In the genomic region with DNA sequence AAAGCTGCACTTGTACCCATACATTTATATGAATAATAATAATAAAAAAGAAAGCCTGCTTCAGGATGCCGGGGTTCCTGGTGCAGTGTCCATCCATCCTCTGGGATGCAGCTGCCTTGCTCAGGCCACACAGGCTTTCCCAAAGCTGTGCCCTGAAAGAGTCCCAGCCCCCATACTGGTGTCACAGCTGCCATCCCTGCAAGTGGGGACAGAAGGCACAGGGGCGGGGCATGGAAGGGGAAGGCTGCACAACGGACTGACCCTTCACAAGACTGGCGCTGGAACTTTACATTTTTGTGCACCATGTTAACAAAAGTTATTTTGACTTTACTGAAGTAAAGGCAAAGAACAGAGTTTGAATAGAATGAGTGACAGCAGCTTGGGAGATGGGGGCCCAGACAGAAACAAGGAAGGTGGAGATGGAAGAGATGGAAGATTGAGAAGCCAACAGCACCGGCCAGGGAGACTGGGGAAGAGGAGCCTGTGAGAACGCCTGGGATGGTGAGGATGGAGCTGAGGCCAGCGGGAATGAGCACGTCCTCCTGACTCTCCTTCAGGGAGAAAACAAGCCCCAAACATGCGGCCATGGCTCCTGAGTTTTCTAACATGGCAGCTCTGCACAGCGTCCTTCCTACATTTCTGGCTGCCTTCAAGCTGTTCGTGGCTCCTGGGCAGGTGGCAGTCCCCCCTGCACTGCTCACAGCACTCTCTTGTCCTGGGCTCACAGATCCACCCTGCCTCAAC, we compare ENCODE assay signal across 18 cellular contexts.
DNase-seq lines count a peak whose midpoint lies in the region; ATAC-seq and TF ChIP-seq lines count a peak whose summit lies in the region.
"Had no signal": no experiment of that assay in that cellular context is flagged by ENCODE, and none has a peak within 500 bp of the region (broad histone marks: within the 10 kb centered on the region; RNA-seq: fewer than 3 reads in every experiment).

No MANE protein-coding gene starts in this region.

- TF ChIP-seq POLR2A in Peyer's patch (IDR thresholded peaks at IDR 0.05) = no peak

- H3K4me3 Mint-ChIP-seq in Caco-2 (ENCODE audit: unreplicated experiment) = peak overlapping the region; percentile 26
- no peak overlapping the region for H3K4me3 Mint-ChIP-seq in effector memory CD8-positive, alpha-beta T cell

- peak overlapping the region in 1 of 3 donors; percentile 16 for H3K9ac ChIP-seq in skeletal muscle tissue (ENCODE audit: low read depth in 1 of 3, low read length in 3 of 3)
- H3K9ac ChIP-seq: GM23248 had no signal

- H3K27me3 ChIP-seq in Caco-2 (replicated peaks; ENCODE audit: control insufficient read depth, insufficient read depth, low read length) = no peaks in the 10 kb centered on the region
- H3K27me3 ChIP-seq in Peyer's patch = no peaks in the 10 kb centered on the region
- H3K27me3 ChIP-seq in hepatocyte = no peaks in the 10 kb centered on the region
- no peaks in the 10 kb centered on the region for H3K27me3 ChIP-seq in skeletal muscle tissue (ENCODE audit: control insufficient read depth in 3 of 3, insufficient read depth in 3 of 3, low read length in 3 of 3)

- H3K4me1 ChIP-seq in Caco-2 (peaks cover 34% of the 10 kb centered on the region), Peyer's patch (peaks cover 0 to 45% (median 0%) of the 10 kb centered on the region in 4 donors), hepatocyte (ENCODE audit: insufficient read depth) (peaks cover 9% of the 10 kb centered on the region), skeletal muscle tissue (ENCODE audit: control insufficient read depth in 3 of 3, insufficient read depth in 3 of 3, low read length in 3 of 3) (peaks cover 53 to 80% (median 77%) of the 10 kb centered on the region in 3 donors)

- no peaks in the 10 kb centered on the region for H3K79me2 ChIP-seq in hepatocyte

- no peaks in the 10 kb centered on the region for H3K36me3 Mint-ChIP-seq in Caco-2 (ENCODE audit: insufficient read depth, unreplicated experiment)
- no peaks in the 10 kb centered on the region for H3K36me3 Mint-ChIP-seq in effector memory CD8-positive, alpha-beta T cell (ENCODE audit: insufficient read depth)

- intact Hi-C loops in Caco-2 (cut with micrococcal nuclease; ENCODE audit: unreplicated experiment) = loop anchor here (2.0 kb wide), 1 partner anchor 45 kb away; no protein-coding TSS in a partner anchor

- H4K20me1 ChIP-seq in hepatocyte (ENCODE audit: insufficient read depth, poor library complexity, severe bottlenecking) = no peaks in the 10 kb centered on the region

- no peaks in the 10 kb centered on the region for H3K36me3 ChIP-seq in Caco-2 (ENCODE audit: control insufficient read depth, insufficient read depth, low read length)
- H3K36me3 ChIP-seq in Peyer's patch = no peaks in the 10 kb centered on the region
- no peaks in the 10 kb centered on the region for H3K36me3 ChIP-seq in hepatocyte (replicated peaks; ENCODE audit: insufficient read depth, low read depth)
- H3K36me3 ChIP-seq in skeletal muscle tissue (ENCODE audit: control insufficient read depth in 3 of 3, insufficient read depth in 3 of 3, low read length in 3 of 3) = peaks cover 0 to 4% (median 2%) of the 10 kb centered on the region in 3 donors

- ATAC-seq in effector memory CD8-positive, alpha-beta T cell (replicated peaks) = no peak

- no TSS peak for BruUV-seq in Caco-2 (replicated peaks; lab: Mats Ljungman, UMichigan)

- no peak for TF ChIP-seq CTCF in Caco-2 (IDR thresholded peaks at IDR 0.05; ENCODE audit: insufficient read depth in 1 of 2, low read depth in 1 of 2, low read length in 1 of 2, severe bottlenecking in 1 of 2, unreplicated experiment in 1 of 2)
- TF ChIP-seq CTCF in Peyer's patch (IDR thresholded peaks at IDR 0.05) = no peak
- TF ChIP-seq CTCF in hepatocyte (IDR thresholded peaks at IDR 0.05; ENCODE audit: poor library complexity) = no peak
- TF ChIP-seq CTCF in GM13976 (IDR thresholded peaks at IDR 0.05; ENCODE audit: borderline replicate concordance, control extremely low read depth, extremely low read depth, insufficient read depth, missing control alignments) = no peak

- H3K9me3 ChIP-seq in Caco-2 (no peaks in the 10 kb centered on the region), Peyer's patch (no peaks in the 10 kb centered on the region), hepatocyte (ENCODE audit: low read depth) (no peaks in the 10 kb centered on the region), skeletal muscle tissue (ENCODE audit: control insufficient read depth in 3 of 3, low read length in 3 of 3) (no peaks in the 10 kb centered on the region)

- DNase-seq in Caco-2 = no peak
- DNase-seq in Peyer's patch = peak in 2 of 3 donors; percentile 26 to 37
- no peak for DNase-seq in hepatocyte (ENCODE audit: low spot score)
- DNase-seq in effector memory CD8-positive, alpha-beta T cell = no peak
- DNase-seq in Kasumi-1 (lab: John Stamatoyannopoulos, UW) = no peak
- DNase-seq in GM13976 (ENCODE audit: low spot score) = no peak
- no peak for DNase-seq in AML-193 (lab: John Stamatoyannopoulos, UW)
- DNase-seq: activated CD4-positive, CD25-positive, alpha-beta regulatory T cell treated with anti-CD3 and anti-CD28 coated beads, Interleukin-2, amount 50 U/mL, for 72 hours; activated naive CD4-positive, alpha-beta T cell; cortex of kidney; EL; GM23248; NK-92 treated with Interleukin-12 subunit alpha and Interleukin-12 subunit beta, amount 100 ng/mL, for 24 hours; nucleus accumbens; SHP77 treated with DMSO at 0.1 percent for 48 hours; stimulated activated CD4-positive, alpha-beta T cell treated with anti-CD3 and anti-CD28 coated beads, Interleukin-4, amount 100 ng/mL, for 24 hours; stimulated activated CD8-positive, alpha-beta memory T cell treated with anti-CD3 and anti-CD28 coated beads, Interleukin-4, amount 100 ng/mL, for 48 hours had no signal

- no peak overlapping the region for H3K4me3 ChIP-seq in Caco-2 (ENCODE audit: low read depth, low read length)
- no peak overlapping the region for H3K4me3 ChIP-seq in Peyer's patch
- H3K4me3 ChIP-seq in hepatocyte = no peak overlapping the region
- H3K4me3 ChIP-seq in skeletal muscle tissue (ENCODE audit: low read length in 3 of 3) = no peak overlapping the region
- H3K4me3 ChIP-seq: GM23248 had no signal

- peak overlapping the region; percentile 96 for H3K27ac Mint-ChIP-seq in Caco-2 (ENCODE audit: unreplicated experiment)
- no peak overlapping the region for H3K27ac Mint-ChIP-seq in effector memory CD8-positive, alpha-beta T cell

- peak overlapping the region; percentile 32 for H3K4me2 ChIP-seq in hepatocyte

- H3K9me3 Mint-ChIP-seq in Caco-2 (ENCODE audit: unreplicated experiment) = no peaks in the 10 kb centered on the region
- H3K9me3 Mint-ChIP-seq in effector memory CD8-positive, alpha-beta T cell = no peaks in the 10 kb centered on the region

- peak overlapping the region in 2 of 4 donors; percentile 62 to 63 for H3K27ac ChIP-seq in Peyer's patch
- H3K27ac ChIP-seq in hepatocyte = peak overlapping the region; percentile 80
- peak overlapping the region; percentile 61 for H3K27ac ChIP-seq in skeletal muscle tissue (ENCODE audit: low read depth, low read length)
- H3K27ac ChIP-seq: GM23248 had no signal

- 94% methylated on average over 11 of the region's 11 CpGs for WGBS in hepatocyte (ENCODE audit: low lambda C conversion rate, missing lambda C conversion rate)

- H3K27me3 Mint-ChIP-seq in Caco-2 (ENCODE audit: insufficient read depth, unreplicated experiment) = no peaks in the 10 kb centered on the region
- H3K27me3 Mint-ChIP-seq in effector memory CD8-positive, alpha-beta T cell = peaks cover 17 to 38% of the 10 kb centered on the region in 2 donors

- H2AFZ ChIP-seq in hepatocyte = no peak overlapping the region
- H2AFZ ChIP-seq: GM23248 had no signal

- in situ Hi-C loops in GM13976 (cut with MboI; ENCODE audit: low sequenced_read_pairs, unreplicated experiment) = no loop called here

- H3K9me2 ChIP-seq in hepatocyte (replicated peaks; ENCODE audit: insufficient read depth) = no peaks in the 10 kb centered on the region

- POLR2A ChIA-PET in Caco-2 (lab: Charles Lee) = no interaction called here

- peaks cover 39% of the 10 kb centered on the region for H3K4me1 Mint-ChIP-seq in Caco-2 (ENCODE audit: low read depth, unreplicated experiment)
- H3K4me1 Mint-ChIP-seq in effector memory CD8-positive, alpha-beta T cell (ENCODE audit: low read depth in 2 of 2) = no peaks in the 10 kb centered on the region

- CTCF ChIA-PET in Caco-2 (lab: Charles Lee) = interaction anchor here (1.1 to 1.5 kb wide), 2 partner anchors 49 to 55 kb away, joined by 3 to 4 read pairs; no protein-coding TSS in a partner anchor

Comparison
In these comparisons a context has a peak if more than half of its experiments do, and no peak if none do; other contexts are left out.
1. DNase-seq: peak in Peyer's patch (2 of 3); none in Caco-2 (0 of 2), hepatocyte (single experiment), effector memory CD8-positive, alpha-beta T cell (0 of 3), Kasumi-1 (0 of 2), GM13976 (single experiment) and AML-193 (0 of 2).